In genomic region chr11:74543991-74544390, GRCh38 we compare ENCODE assay signal across 19 cellular contexts. TPM values are rescaled to one million over a fixed set of nuclear protein-coding genes. Genes with fewer than 3 reads are reported as not detected.
DNase-seq lines count a peak whose midpoint lies in the region; ATAC-seq lines count a peak whose summit lies in the region.
"Had no signal": no experiment of that assay in that cellular context is flagged by ENCODE, and none has a peak within 500 bp of the region (broad histone marks: within the 10 kb centered on the region; RNA-seq: fewer than 3 reads in every experiment).

No MANE protein-coding gene starts in this region.

- ATAC-seq in esophagus mucosa = peak; percentile 73
- no peak for ATAC-seq in GM18867 (IDR thresholded peaks at IDR 0.05; ENCODE audit: unreplicated experiment)
- ATAC-seq in HG02840 (IDR thresholded peaks at IDR 0.05; ENCODE audit: low FRiP score, unreplicated experiment) = no peak

- no peak overlapping the region for H3K27ac Mint-ChIP-seq in activated T-helper 2 cell treated with anti-CD3 and anti-CD28 coated beads, Interferon-gamma antibody, Interleukin-2, Interleukin-4, amounts not matched to agents 10 μg/mL and 5 μg/mL and 100 μg/mL, durations not matched to agents 14 hours and 24 hours and 36 hours
- H3K27ac Mint-ChIP-seq: activated CD4-positive, alpha-beta T cell treated with anti-CD3 and anti-CD28 coated beads, Interleukin-2, amount 10 ng/mL, durations not matched to agents 24 days and 14 days; activated naive CD4-positive, alpha-beta T cell treated with anti-CD3 and anti-CD28 coated beads, Interleukin-2, amount 50 U/mL, for 24 hours; B cell; brain; progenitor cell of endocrine pancreas had no signal

- peaks cover 4% of the 10 kb centered on the region for H3K27me3 Mint-ChIP-seq in activated T-helper 2 cell treated with anti-CD3 and anti-CD28 coated beads, Interferon-gamma antibody, Interleukin-2, Interleukin-4, amounts not matched to agents 10 μg/mL and 5 μg/mL and 100 μg/mL, durations not matched to agents 14 hours and 24 hours and 36 hours (ENCODE audit: low read depth)
- H3K27me3 Mint-ChIP-seq: progenitor cell of endocrine pancreas had no signal

- H3K4me1 Mint-ChIP-seq in activated T-helper 2 cell treated with anti-CD3 and anti-CD28 coated beads, Interferon-gamma antibody, Interleukin-2, Interleukin-4, amounts not matched to agents 10 μg/mL and 5 μg/mL and 100 μg/mL, durations not matched to agents 14 hours and 24 hours and 36 hours (ENCODE audit: low read depth) = no peaks in the 10 kb centered on the region
- H3K4me1 Mint-ChIP-seq: activated CD4-positive, alpha-beta T cell treated with anti-CD3 and anti-CD28 coated beads, Interleukin-2, amount 10 ng/mL, durations not matched to agents 24 days and 14 days; activated naive CD4-positive, alpha-beta T cell treated with anti-CD3 and anti-CD28 coated beads, Interleukin-2, amount 50 U/mL, for 24 hours; B cell; brain; naive B cell had no signal

- peak; percentile 5 for DNase-seq in A172 (ENCODE audit: low spot score)
- DNase-seq in COR-L47 (lab: John Stamatoyannopoulos, UW) = peak; percentile 22
- DNase-seq in NCI-H2029 (lab: John Stamatoyannopoulos, UW) = peak; percentile 93
- no peak for DNase-seq in activated T-helper 2 cell treated with anti-CD3 and anti-CD28 coated beads, Interferon-gamma antibody, Interleukin-2, Interleukin-4, amounts not matched to agents 10 μg/mL and 5 μg/mL and 100 μg/mL, durations not matched to agents 14 hours and 24 hours and 36 hours (ENCODE audit: low spot score)
- DNase-seq: activated CD4-positive, alpha-beta T cell treated with anti-CD3 and anti-CD28 coated beads, Interleukin-2, amount 10 ng/mL, durations not matched to agents 24 days and 14 days; DMS79; esophagus squamous epithelium; H7; Kasumi-1; naive B cell; NCI-H526 treated with DMSO at 0.1 percent for 48 hours; stimulated activated CD4-positive, alpha-beta T cell treated with anti-CD3 and anti-CD28 coated beads, Interleukin-2, amount 100 ng/mL, for 48 hours had no signal

- H3K36me3 Mint-ChIP-seq in activated T-helper 2 cell treated with anti-CD3 and anti-CD28 coated beads, Interferon-gamma antibody, Interleukin-2, Interleukin-4, amounts not matched to agents 10 μg/mL and 5 μg/mL and 100 μg/mL, durations not matched to agents 14 hours and 24 hours and 36 hours (ENCODE audit: low read depth) = no peaks in the 10 kb centered on the region
- H3K36me3 Mint-ChIP-seq: activated naive CD4-positive, alpha-beta T cell treated with anti-CD3 and anti-CD28 coated beads, Interleukin-2, amount 50 U/mL, for 24 hours; brain had no signal

- H3K9me3 Mint-ChIP-seq in activated T-helper 2 cell treated with anti-CD3 and anti-CD28 coated beads, Interferon-gamma antibody, Interleukin-2, Interleukin-4, amounts not matched to agents 10 μg/mL and 5 μg/mL and 100 μg/mL, durations not matched to agents 14 hours and 24 hours and 36 hours = peaks cover 26% of the 10 kb centered on the region
- H3K9me3 Mint-ChIP-seq: activated CD4-positive, alpha-beta T cell treated with anti-CD3 and anti-CD28 coated beads, Interleukin-2, amount 10 ng/mL, durations not matched to agents 24 days and 14 days; activated naive CD4-positive, alpha-beta T cell treated with anti-CD3 and anti-CD28 coated beads, Interleukin-2, amount 50 U/mL, for 24 hours had no signal

- H3K4me3 Mint-ChIP-seq in activated T-helper 2 cell treated with anti-CD3 and anti-CD28 coated beads, Interferon-gamma antibody, Interleukin-2, Interleukin-4, amounts not matched to agents 10 μg/mL and 5 μg/mL and 100 μg/mL, durations not matched to agents 14 hours and 24 hours and 36 hours (ENCODE audit: low read depth) = no peak overlapping the region
- H3K4me3 Mint-ChIP-seq: activated CD4-positive, alpha-beta T cell treated with anti-CD3 and anti-CD28 coated beads, Interleukin-2, amount 10 ng/mL, durations not matched to agents 24 days and 14 days; activated naive CD4-positive, alpha-beta T cell treated with anti-CD3 and anti-CD28 coated beads, Interleukin-2, amount 50 U/mL, for 24 hours; B cell; brain; naive B cell had no signal

- intact Hi-C loops in activated T-helper 2 cell treated with anti-CD3 and anti-CD28 coated beads, Interferon-gamma antibody, Interleukin-2, Interleukin-4, amounts not matched to agents 10 μg/mL and 5 μg/mL and 100 μg/mL, durations not matched to agents 14 hours and 24 hours and 36 hours (cut with micrococcal nuclease) = no loop called here

RNA-seq across cellular contexts. Expression of gene POLD3, which starts 48.4 kb away (rescaled TPM):
- 28.7 and 41.1 TPM in 2 replicates for total RNA-seq in A172 (2014; rRNA removed; shearing (Covaris generic))
- 13.5 TPM for total RNA-seq in esophagus mucosa
- total RNA-seq in activated T-helper 2 cell treated with anti-CD3 and anti-CD28 coated beads, Interferon-gamma antibody, Interleukin-2, Interleukin-4, amounts not matched to agents 10 μg/mL and 5 μg/mL and 100 μg/mL, durations not matched to agents 14 hours and 24 hours and 36 hours = 44.5 and 45.6 TPM in 2 replicates

RNA-seq across cellular contexts. Expression of gene LIPT2, which starts 50.5 kb away (rescaled TPM):
- 8.3 and 8.8 TPM in 2 replicates for total RNA-seq in A172 (2014; rRNA removed; shearing (Covaris generic))
- 2.4 TPM for total RNA-seq in esophagus mucosa
- 5.3 and 5.7 TPM in 2 replicates for total RNA-seq in activated T-helper 2 cell treated with anti-CD3 and anti-CD28 coated beads, Interferon-gamma antibody, Interleukin-2, Interleukin-4, amounts not matched to agents 10 μg/mL and 5 μg/mL and 100 μg/mL, durations not matched to agents 14 hours and 24 hours and 36 hours
